In the genomic region with DNA sequence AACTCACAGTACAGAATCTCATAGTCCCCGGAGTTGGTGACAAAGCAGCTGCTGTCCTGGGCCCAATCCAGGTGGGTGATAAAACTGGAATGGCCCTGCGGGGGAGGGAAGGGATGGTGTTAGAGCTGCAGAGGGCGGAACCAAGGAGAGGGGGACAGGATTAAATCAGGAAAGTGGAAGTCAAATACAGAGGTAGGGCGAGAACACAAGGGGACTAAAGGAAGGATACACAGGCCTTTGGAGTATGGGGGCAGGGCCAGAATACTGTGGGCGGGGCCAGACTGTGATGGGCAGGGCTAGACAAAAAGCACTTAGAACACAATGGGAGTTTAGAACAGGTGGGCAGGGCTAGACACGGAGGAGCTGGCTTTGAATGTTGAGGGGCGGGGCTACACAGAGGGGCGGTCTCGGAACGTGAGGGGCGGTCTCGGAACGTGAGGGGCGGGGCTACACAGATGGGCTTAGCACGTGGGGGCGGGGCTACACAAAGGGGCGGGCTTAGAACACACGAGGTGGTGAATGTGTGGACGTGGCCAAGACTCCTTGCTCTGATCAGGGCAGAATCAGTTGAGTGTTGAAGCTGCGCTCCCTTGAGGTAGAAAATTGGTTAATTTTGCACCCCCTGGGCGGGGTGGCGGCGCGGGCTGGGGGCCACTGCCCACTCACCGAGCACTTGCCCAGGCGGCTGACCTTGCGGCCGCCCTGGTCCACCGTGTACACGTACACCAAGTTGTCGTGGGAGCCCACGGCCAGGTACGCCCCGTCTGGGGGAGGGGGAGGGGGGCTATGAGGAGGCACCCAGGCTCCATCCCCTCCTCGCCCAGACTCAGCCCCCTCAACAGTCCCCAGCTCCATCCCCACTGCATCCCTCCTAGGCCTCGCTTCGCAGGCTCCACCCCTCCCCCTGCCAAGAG, we compare ENCODE assay signal across 8 cellular contexts. TPM values are rescaled to one million over a fixed set of nuclear protein-coding genes. Genes with fewer than 3 reads are reported as not detected.
A peak's percentile ranks its signal among the peaks of the same experiment; 100 is the strongest.
DNase-seq lines count a peak whose midpoint lies in the region; ATAC-seq and TF ChIP-seq lines count a peak whose summit lies in the region.

No MANE protein-coding gene starts in this region.

- H2AFZ ChIP-seq in neural progenitor cell (replicated peaks): peak overlapping the region; percentile 95

- H3F3A ChIP-seq in neural progenitor cell (ENCODE audit: low read depth): peaks cover 24% of the 10 kb centered on the region

- CTCF ChIA-PET in Panc1 (lab: Charles Lee): interaction anchor here (0.6 to 0.8 kb wide), 3 partner anchors 18 to 118 kb away, joined by 3 to 7 read pairs (median 4); no protein-coding TSS in a partner anchor

- H3K4me1 ChIP-seq in Panc1 (ENCODE audit: control insufficient read depth, insufficient read depth, low read length) (peaks cover 5% of the 10 kb centered on the region; the same call in 1 of the 2 replicates), neural progenitor cell (peaks cover 4% of the 10 kb centered on the region), thoracic aorta (ENCODE audit: control insufficient read depth in 1 of 2, low read depth in 2 of 2) (no peaks in the 10 kb centered on the region)

- peak overlapping the region; percentile 48 for H3K9ac ChIP-seq in neural progenitor cell

- H3K9me3 Mint-ChIP-seq in activated T-cell treated with anti-CD3 and anti-CD28 coated beads, Interleukin-2, amount 50 U/mL, for 4 hours: no peaks in the 10 kb centered on the region
- H3K9me3 Mint-ChIP-seq in neural progenitor cell: no peaks in the 10 kb centered on the region

- H3K27ac ChIP-seq in Panc1 (ENCODE audit: low read length) (no peak overlapping the region), neural progenitor cell (peak overlapping the region; percentile 64), thoracic aorta (no peak overlapping the region)

- TF ChIP-seq CTCF in Panc1 (IDR thresholded peaks at IDR 0.05) (no peak), neural progenitor cell (IDR thresholded peaks at IDR 0.05) (no peak), thoracic aorta (IDR thresholded peaks at IDR 0.05) (no peak)

- H3K4me3 ChIP-seq in Panc1 (ENCODE audit: low read depth in 2 of 2, low read length in 2 of 2) (no peak overlapping the region), neural progenitor cell (peak overlapping the region; percentile 66), thoracic aorta (no peak overlapping the region)

- peak; percentile 96 for DNase-seq in COLO829 (ENCODE audit: low spot score)
- peak; percentile 35 for DNase-seq in HK-2 (ENCODE audit: unreplicated experiment)
- no peak for DNase-seq in Panc1 (ENCODE audit: low read depth, low spot score)
- DNase-seq in activated T-cell treated with anti-CD3 and anti-CD28 coated beads, Interleukin-2, amount 50 U/mL, for 4 hours: peak; percentile 59
- peak; percentile 35 for DNase-seq in fibroblast of peridontal ligament (ENCODE audit: extremely low read depth)
- DNase-seq in neural progenitor cell (ENCODE audit: low spot score): peak; percentile 99
- DNase-seq in thoracic aorta (ENCODE audit: low spot score): no peak
- no peak for DNase-seq in putamen (ENCODE audit: low spot score)

- ATAC-seq in Panc1 (peak; percentile 82), thoracic aorta (ENCODE audit: insufficient number of reproducible peaks, low FRiP score, low read depth) (peak; percentile 81)
- peak; percentile 85 to 94 for ATAC-seq in activated T-cell treated with anti-CD3 and anti-CD28 coated beads, Interleukin-2, amount 50 U/mL, for 4 hours

- BruUV-seq in Panc1 (replicated peaks; lab: Mats Ljungman, UMichigan): no TSS peak

- H3K36me3 ChIP-seq in Panc1 (ENCODE audit: control insufficient read depth, insufficient read depth, low read length): no peaks in the 10 kb centered on the region
- H3K36me3 ChIP-seq in neural progenitor cell: no peaks in the 10 kb centered on the region
- H3K36me3 ChIP-seq in thoracic aorta: peaks cover 33% of the 10 kb centered on the region

- H4K20me1 ChIP-seq in neural progenitor cell (ENCODE audit: low read depth): no peaks in the 10 kb centered on the region

- H3K36me3 Mint-ChIP-seq in activated T-cell treated with anti-CD3 and anti-CD28 coated beads, Interleukin-2, amount 50 U/mL, for 4 hours (ENCODE audit: insufficient read depth): peaks cover 27% of the 10 kb centered on the region
- peaks cover 6% of the 10 kb centered on the region for H3K36me3 Mint-ChIP-seq in neural progenitor cell

- no peak overlapping the region for H3K4me3 Mint-ChIP-seq in activated T-cell treated with anti-CD3 and anti-CD28 coated beads, Interleukin-2, amount 50 U/mL, for 4 hours
- H3K4me3 Mint-ChIP-seq in neural progenitor cell: peak overlapping the region; percentile 87

- H3K27me3 Mint-ChIP-seq in activated T-cell treated with anti-CD3 and anti-CD28 coated beads, Interleukin-2, amount 50 U/mL, for 4 hours (ENCODE audit: low read depth): no peaks in the 10 kb centered on the region
- H3K27me3 Mint-ChIP-seq in neural progenitor cell (ENCODE audit: insufficient read depth, low read depth): peaks cover 5% of the 10 kb centered on the region

- H3K4me2 ChIP-seq in neural progenitor cell: peak overlapping the region; percentile 90

- POLR2A ChIA-PET in Panc1 (lab: Charles Lee): interaction anchor here (0.5 to 0.6 kb wide), 4 partner anchors 12 to 65 kb away, joined by 3 to 8 read pairs (median 6); no protein-coding TSS in a partner anchor

- no peaks in the 10 kb centered on the region for H3K79me2 ChIP-seq in neural progenitor cell (ENCODE audit: low read depth)

- peak overlapping the region; percentile 96 for H3K27ac Mint-ChIP-seq in neural progenitor cell

- in situ Hi-C loops in Panc1 (cut with HindIII; ENCODE audit: low pct_unique_long_range_greater_than_20kb, low sequenced_read_pairs): no loop called here

- H3K9me3 ChIP-seq in Panc1 (ENCODE audit: control insufficient read depth, insufficient read depth, low read depth, low read length) (no peaks in the 10 kb centered on the region), neural progenitor cell (ENCODE audit: low read depth) (no peaks in the 10 kb centered on the region), thoracic aorta (no peaks in the 10 kb centered on the region)

- H3K4me1 Mint-ChIP-seq in activated T-cell treated with anti-CD3 and anti-CD28 coated beads, Interleukin-2, amount 50 U/mL, for 4 hours (ENCODE audit: low read depth): peaks cover 17% of the 10 kb centered on the region
- H3K4me1 Mint-ChIP-seq in neural progenitor cell: peaks cover 16% of the 10 kb centered on the region

- H3K27me3 ChIP-seq in Panc1 (ENCODE audit: control insufficient read depth, insufficient read depth, low read length): no peaks in the 10 kb centered on the region
- no peaks in the 10 kb centered on the region for H3K27me3 ChIP-seq in neural progenitor cell
- H3K27me3 ChIP-seq in thoracic aorta (replicated peaks; ENCODE audit: insufficient read depth): no peaks in the 10 kb centered on the region

- intact Hi-C loops in Panc1 (cut with micrococcal nuclease; ENCODE audit: unreplicated experiment): no loop called here

RNA-seq across cellular contexts. Expression of a gene that starts 14.0 kb away (rescaled TPM):
- total RNA-seq in Panc1 (2021; ENCODE audit: unreplicated experiment): 0.23 TPM
- polyA plus RNA-seq in Panc1 (2012; ENCODE audit: insufficient read length): not detected
- total RNA-seq in activated T-cell treated with anti-CD3 and anti-CD28 coated beads, Interleukin-2, amount 50 U/mL, for 4 hours: under 1 TPM in 1 of 3 donors, not detected in 2; 0.05 TPM
- not detected in 2 replicates for total RNA-seq in neural progenitor cell (ENCODE audit: low replicate concordance)
- 1 to 10 TPM; 5.1 to 6.6 TPM for total RNA-seq in thoracic aorta

RNA-seq across cellular contexts. Expression of a gene that starts 23.1 kb away (rescaled TPM):
- total RNA-seq in Panc1 (2021; ENCODE audit: unreplicated experiment) (32.7 TPM), neural progenitor cell (ENCODE audit: low replicate concordance) (15.9 and 20.3 TPM in 2 replicates), thoracic aorta (10 to 100 TPM; 21.7 to 34.8 TPM)
- 30.7 TPM for polyA plus RNA-seq in Panc1 (2012; ENCODE audit: insufficient read length)
- 100 to 1,000 TPM; 136 to 178 (median 150) TPM for total RNA-seq in activated T-cell treated with anti-CD3 and anti-CD28 coated beads, Interleukin-2, amount 50 U/mL, for 4 hours

RNA-seq across cellular contexts. Expression of a gene that starts 31.4 kb away (rescaled TPM):
- total RNA-seq in Panc1 (2021; ENCODE audit: unreplicated experiment) (20.3 TPM), neural progenitor cell (ENCODE audit: low replicate concordance) (3.7 and 11.3 TPM in 2 replicates), thoracic aorta (10 to 100 TPM in 1 of 2 donors, 1 to 10 TPM in 1; 8.4 to 13.1 TPM)
- 12.5 TPM for polyA plus RNA-seq in Panc1 (2012; ENCODE audit: insufficient read length)
- 10 to 100 TPM; 14.1 to 15.5 (median 15.1) TPM for total RNA-seq in activated T-cell treated with anti-CD3 and anti-CD28 coated beads, Interleukin-2, amount 50 U/mL, for 4 hours

RNA-seq across cellular contexts. Expression of a gene that starts 52.0 kb away (rescaled TPM):
- total RNA-seq in Panc1 (2021; ENCODE audit: unreplicated experiment) (2.0 TPM), neural progenitor cell (ENCODE audit: low replicate concordance) (not detected in 2 replicates), thoracic aorta (under 1 TPM in 1 of 2 donors, not detected in 1; 0.14 TPM)
- 1.9 TPM for polyA plus RNA-seq in Panc1 (2012; ENCODE audit: insufficient read length)
- 1 to 10 TPM in 2 of 3 donors, under 1 TPM in 1; 0.66 to 1.4 (median 1.0) TPM for total RNA-seq in activated T-cell treated with anti-CD3 and anti-CD28 coated beads, Interleukin-2, amount 50 U/mL, for 4 hours

Comparison
In these comparisons a context has a peak if more than half of its experiments do, and no peak if none do; other contexts are left out.
1. DNase-seq: peak in COLO829 (single experiment), HK-2 (single experiment), activated T-cell treated with anti-CD3 and anti-CD28 coated beads, Interleukin-2, amount 50 U/mL, for 4 hours (single experiment), fibroblast of peridontal ligament (single experiment) and neural progenitor cell (single experiment); none in Panc1 (single experiment), thoracic aorta (single experiment) and putamen (single experiment).
2. Peak in every context shown above with its lines, with median percentiles within 50 percentile points of each other: ATAC-seq.